In the genomic region with DNA sequence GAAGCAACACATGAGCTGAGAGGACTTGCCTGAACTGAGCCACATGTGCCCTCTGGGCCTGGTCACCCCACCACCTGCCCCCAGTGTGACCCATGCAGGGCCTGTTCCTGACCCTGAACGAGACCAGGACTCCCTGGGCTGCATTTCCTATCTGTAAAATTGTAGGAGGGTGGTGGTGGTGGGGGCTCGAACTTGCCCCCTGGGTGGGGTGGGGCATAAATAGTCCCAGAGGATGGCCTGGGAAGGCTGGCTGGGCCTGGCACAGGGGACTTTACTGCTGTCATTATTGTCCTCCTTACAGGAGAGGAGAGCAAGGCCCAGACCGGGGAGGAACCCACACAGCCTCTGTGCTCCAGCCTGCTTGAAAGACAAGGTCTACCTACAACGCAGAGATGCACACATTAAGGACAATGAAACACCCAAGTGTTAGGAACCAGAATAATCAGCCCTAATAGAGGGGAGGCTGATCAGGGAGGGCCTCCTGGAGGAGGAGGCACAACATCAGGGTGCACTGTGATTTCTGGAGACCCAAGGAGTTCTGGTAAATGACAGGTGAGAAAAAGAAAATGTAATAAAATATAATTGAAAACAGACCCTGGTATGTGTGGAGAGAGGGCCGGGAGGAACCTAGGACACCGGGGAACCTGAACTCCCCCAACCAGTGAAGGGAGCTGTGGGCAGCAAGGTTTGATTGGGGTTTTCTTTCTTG, we compare ENCODE assay signal across 10 cellular contexts. TPM values are rescaled to one million over a fixed set of nuclear protein-coding genes. Genes with fewer than 3 reads are reported as not detected.
A peak's percentile ranks its signal among the peaks of the same experiment; 100 is the strongest.
DNase-seq lines count a peak whose midpoint lies in the region; ATAC-seq and TF ChIP-seq lines count a peak whose summit lies in the region.
"Had no signal": no experiment of that assay in that cellular context is flagged by ENCODE, and none has a peak within 500 bp of the region (broad histone marks: within the 10 kb centered on the region; RNA-seq: fewer than 3 reads in every experiment).

No MANE protein-coding gene starts in this region.

- H3K27me3 Mint-ChIP-seq in endodermal cell (ENCODE audit: insufficient read depth) (peaks cover 72% of the 10 kb centered on the region), neural progenitor cell (ENCODE audit: insufficient read depth, low read depth) (peaks cover 21% of the 10 kb centered on the region)

- no peaks in the 10 kb centered on the region for H3K36me3 Mint-ChIP-seq in endodermal cell (ENCODE audit: low read depth)
- no peaks in the 10 kb centered on the region for H3K36me3 Mint-ChIP-seq in neural progenitor cell

- H3K27ac Mint-ChIP-seq in endodermal cell: no peak overlapping the region
- no peak overlapping the region for H3K27ac Mint-ChIP-seq in neural progenitor cell

- TF ChIP-seq CTCF in MM.1S (IDR thresholded peaks at IDR 0.05; ENCODE audit: low read length): no peak
- TF ChIP-seq CTCF in endodermal cell (conservative IDR thresholded peaks at IDR 0.05): no peak
- TF ChIP-seq CTCF in neural progenitor cell (IDR thresholded peaks at IDR 0.05): no peak

- no peaks in the 10 kb centered on the region for H3K9me3 ChIP-seq in BLaER1
- H3K9me3 ChIP-seq in MM.1S (replicated peaks; ENCODE audit: insufficient read depth, low read length): no peaks in the 10 kb centered on the region
- H3K9me3 ChIP-seq in endodermal cell (ENCODE audit: control insufficient read depth, low read length): no peaks in the 10 kb centered on the region
- H3K9me3 ChIP-seq in neural progenitor cell (ENCODE audit: low read depth): no peaks in the 10 kb centered on the region

- H4K20me1 ChIP-seq in BLaER1: peaks cover 33% of the 10 kb centered on the region
- H4K20me1 ChIP-seq in MM.1S (ENCODE audit: insufficient read depth, low read length): no peaks in the 10 kb centered on the region
- H4K20me1 ChIP-seq in neural progenitor cell (ENCODE audit: low read depth): no peaks in the 10 kb centered on the region

- H3K9me3 Mint-ChIP-seq in endodermal cell (no peaks in the 10 kb centered on the region), neural progenitor cell (no peaks in the 10 kb centered on the region)

- DNase-seq in MM.1S: no peak
- no peak for DNase-seq in endodermal cell
- DNase-seq in neural progenitor cell (ENCODE audit: low spot score): no peak
- DNase-seq in NCI-H226: no peak
- no peak for DNase-seq in putamen (ENCODE audit: low spot score)
- DNase-seq: NCI-H345; stimulated activated CD4-positive, alpha-beta T cell treated with anti-CD3 and anti-CD28 coated beads, Interleukin-4, amount 100 ng/mL, for 24 hours had no signal

- H3K4me2 ChIP-seq in BLaER1 (peak overlapping the region; percentile 86), MM.1S (ENCODE audit: low read depth, low read length) (peak overlapping the region; percentile 79), neural progenitor cell (peak overlapping the region; percentile 96)

- no peaks in the 10 kb centered on the region for H3K9me2 ChIP-seq in MM.1S (replicated peaks; ENCODE audit: insufficient read depth, low read length)

- H3K79me2 ChIP-seq in MM.1S (ENCODE audit: low read length) (no peaks in the 10 kb centered on the region), neural progenitor cell (ENCODE audit: low read depth) (no peaks in the 10 kb centered on the region)

- WGBS in endodermal cell (ENCODE audit: insufficient coverage in 1 of 2, insufficient read length in 1 of 2), 2 experiments: 67 to 75% methylated on average over 3 to 6 of the region's 6 CpGs

- peaks cover 6% of the 10 kb centered on the region for H3K4me1 Mint-ChIP-seq in endodermal cell
- peaks cover 28% of the 10 kb centered on the region for H3K4me1 Mint-ChIP-seq in neural progenitor cell

- ATAC-seq in GM18867 (IDR thresholded peaks at IDR 0.05; ENCODE audit: unreplicated experiment): no peak
- no peak for ATAC-seq in HG03521 (IDR thresholded peaks at IDR 0.05; ENCODE audit: unreplicated experiment)

- H2AFZ ChIP-seq in MM.1S (ENCODE audit: low read length): peak overlapping the region; percentile 17; the same call in 1 of the 2 replicates
- no peak overlapping the region for H2AFZ ChIP-seq in neural progenitor cell (replicated peaks)

- peaks cover 36% of the 10 kb centered on the region for H3K4me1 ChIP-seq in BLaER1
- peaks cover 10% of the 10 kb centered on the region for H3K4me1 ChIP-seq in MM.1S (ENCODE audit: low read length)
- H3K4me1 ChIP-seq in endodermal cell (ENCODE audit: control insufficient read depth, insufficient read depth, low read length): peaks cover 4% of the 10 kb centered on the region
- peaks cover 33% of the 10 kb centered on the region for H3K4me1 ChIP-seq in neural progenitor cell

- H3K27ac ChIP-seq in BLaER1 (no peak overlapping the region), MM.1S (ENCODE audit: low read length) (no peak overlapping the region), endodermal cell (ENCODE audit: low read depth, low read length) (no peak overlapping the region), neural progenitor cell (no peak overlapping the region)

- H3K9ac ChIP-seq in BLaER1 (no peak overlapping the region), MM.1S (ENCODE audit: low read length) (no peak overlapping the region; the same call in 1 of the 2 replicates), endodermal cell (ENCODE audit: extremely low read depth, low read length, poor library complexity, severe bottlenecking) (no peak overlapping the region), neural progenitor cell (no peak overlapping the region)

- H3K4me3 Mint-ChIP-seq in endodermal cell (peak overlapping the region; percentile 52), neural progenitor cell (peak overlapping the region; percentile 84)

- H3F3A ChIP-seq in MM.1S (ENCODE audit: insufficient read depth, low read length) (no peaks in the 10 kb centered on the region), neural progenitor cell (ENCODE audit: low read depth) (peaks cover 40% of the 10 kb centered on the region)

- H3K4me3 ChIP-seq in BLaER1: peak overlapping the region; percentile 60
- H3K4me3 ChIP-seq in MM.1S (ENCODE audit: low read length): peak overlapping the region; percentile 49; the same call in 1 of the 2 replicates
- H3K4me3 ChIP-seq in endodermal cell (ENCODE audit: low read length): no peak overlapping the region
- peak overlapping the region; percentile 58 for H3K4me3 ChIP-seq in neural progenitor cell

- H3K27me3 ChIP-seq in BLaER1 (peaks cover 44% of the 10 kb centered on the region), MM.1S (replicated peaks; ENCODE audit: insufficient read depth, low read length) (peaks cover 7% of the 10 kb centered on the region; the same call in 1 of the 2 replicates), endodermal cell (ENCODE audit: control insufficient read depth, insufficient read depth, low read length, poor library complexity, severe bottlenecking) (peaks cover 66% of the 10 kb centered on the region), neural progenitor cell (peaks cover 35% of the 10 kb centered on the region)

- H3K36me3 ChIP-seq in BLaER1: no peaks in the 10 kb centered on the region
- H3K36me3 ChIP-seq in MM.1S (replicated peaks; ENCODE audit: insufficient read depth, low read length): no peaks in the 10 kb centered on the region
- H3K36me3 ChIP-seq in endodermal cell (ENCODE audit: control insufficient read depth, insufficient read depth, low read length): no peaks in the 10 kb centered on the region
- no peaks in the 10 kb centered on the region for H3K36me3 ChIP-seq in neural progenitor cell

RNA-seq across cellular contexts. Expression of a gene that starts 2.8 kb away (rescaled TPM):
- total RNA-seq in endodermal cell: 1 to 10 TPM; 1.8 to 2.7 TPM
- 0.43 TPM for polyA plus RNA-seq in endodermal cell (2013, experiment 1 of 2)
- polyA plus RNA-seq in endodermal cell (2013, experiment 2 of 2): 0.70 TPM
- total RNA-seq in neural progenitor cell (ENCODE audit: low replicate concordance): 4.3 and 12.0 TPM in 2 replicates

RNA-seq across cellular contexts. Expression of a gene that starts 17.9 kb away (rescaled TPM):
- total RNA-seq in endodermal cell (10 to 100 TPM; 56.5 to 73.2 TPM), neural progenitor cell (ENCODE audit: low replicate concordance) (21.9 and 39.4 TPM in 2 replicates)
- polyA plus RNA-seq in endodermal cell (2013, experiment 1 of 2): 38.3 TPM
- polyA plus RNA-seq in endodermal cell (2013, experiment 2 of 2): 33.0 TPM

RNA-seq across cellular contexts. Expression of a gene that starts 37.7 kb away (rescaled TPM):
- 10 to 100 TPM; 16.6 to 19.6 TPM for total RNA-seq in endodermal cell
- 21.8 TPM for polyA plus RNA-seq in endodermal cell (2013, experiment 1 of 2)
- 21.4 TPM for polyA plus RNA-seq in endodermal cell (2013, experiment 2 of 2)
- 14.7 and 29.2 TPM in 2 replicates for total RNA-seq in neural progenitor cell (ENCODE audit: low replicate concordance)

RNA-seq across cellular contexts. Expression of a gene that starts 47.0 kb away (rescaled TPM):
- total RNA-seq in endodermal cell (100 to 1,000 TPM in 1 of 2 donors, 10 to 100 TPM in 1; 89.5 to 104 TPM), neural progenitor cell (ENCODE audit: low replicate concordance) (91.0 and 109 TPM in 2 replicates)
- 50.0 TPM for polyA plus RNA-seq in endodermal cell (2013, experiment 1 of 2)
- polyA plus RNA-seq in endodermal cell (2013, experiment 2 of 2): 52.3 TPM

RNA-seq across cellular contexts. Expression of a gene that starts 50.7 kb away (rescaled TPM):
- total RNA-seq in endodermal cell (1 to 10 TPM in 1 of 2 donors, under 1 TPM in 1; 0.73 to 1.9 TPM), neural progenitor cell (ENCODE audit: low replicate concordance) (0.36 and 0.53 TPM in 2 replicates)
- 1.4 TPM for polyA plus RNA-seq in endodermal cell (2013, experiment 1 of 2)
- polyA plus RNA-seq in endodermal cell (2013, experiment 2 of 2): 1.3 TPM
